ENCODE assay signal across 17 cellular contexts in genomic region chr7:4099651-4100050, GRCh38.
A peak's percentile ranks its signal among the peaks of the same experiment; 100 is the strongest.
DNase-seq lines count a peak whose midpoint lies in the region; ATAC-seq and TF ChIP-seq lines count a peak whose summit lies in the region.
"Had no signal": no experiment of that assay in that cellular context is flagged by ENCODE, and none has a peak within 500 bp of the region (broad histone marks: within the 10 kb centered on the region; RNA-seq: fewer than 3 reads in every experiment).

No MANE protein-coding gene starts in this region.

- H3K9me3 Mint-ChIP-seq in stimulated activated naive CD8-positive, alpha-beta T cell treated with anti-CD3 and anti-CD28 coated beads, Interleukin-15, amount 100 ng/mL, for 72 hours = no peaks in the 10 kb centered on the region
- H3K9me3 Mint-ChIP-seq in nephron progenitor cell = no peaks in the 10 kb centered on the region
- H3K9me3 Mint-ChIP-seq in stimulated activated effector memory CD8-positive, alpha-beta T cell treated with anti-CD3 and anti-CD28 coated beads, Interleukin-12 subunit alpha, Interleukin-12 subunit beta, amount 100 ng/mL, for 72 hours = no peaks in the 10 kb centered on the region
- H3K9me3 Mint-ChIP-seq: CD4-positive, CD25-positive, alpha-beta regulatory T cell; CD8-positive, alpha-beta memory T cell; GM23338 had no signal

- TF ChIP-seq CTCF in nephron progenitor cell (IDR thresholded peaks at IDR 0.05) = no peak

- no peaks in the 10 kb centered on the region for H3K27me3 Mint-ChIP-seq in stimulated activated naive CD8-positive, alpha-beta T cell treated with anti-CD3 and anti-CD28 coated beads, Interleukin-15, amount 100 ng/mL, for 72 hours
- peaks cover 8% of the 10 kb centered on the region for H3K27me3 Mint-ChIP-seq in nephron progenitor cell (ENCODE audit: low read depth, poor library complexity)
- H3K27me3 Mint-ChIP-seq: CD4-positive, CD25-positive, alpha-beta regulatory T cell had no signal

- ATAC-seq in stimulated activated naive CD8-positive, alpha-beta T cell treated with anti-CD3 and anti-CD28 coated beads, Interleukin-15, Interleukin-2, amounts not matched to agents 100 U/mL and 50 U/mL, for 24 hours = peak; percentile 11
- ATAC-seq in stimulated activated naive CD8-positive, alpha-beta T cell treated with anti-CD3 and anti-CD28 coated beads, Interleukin-15, amount 100 ng/mL, for 72 hours = no peak
- peak; percentile 11 for ATAC-seq in stimulated activated effector memory CD8-positive, alpha-beta T cell treated with anti-CD3 and anti-CD28 coated beads, Interleukin-12 subunit alpha, Interleukin-12 subunit beta, amount 100 ng/mL, for 72 hours
- ATAC-seq in GM21367 (IDR thresholded peaks at IDR 0.05; ENCODE audit: unreplicated experiment) = no peak
- ATAC-seq: A549, GM23338 had no signal

- H3K4me3 Mint-ChIP-seq in stimulated activated naive CD8-positive, alpha-beta T cell treated with anti-CD3 and anti-CD28 coated beads, Interleukin-15, amount 100 ng/mL, for 72 hours = no peak overlapping the region
- H3K4me3 Mint-ChIP-seq in nephron progenitor cell = no peak overlapping the region
- H3K4me3 Mint-ChIP-seq in stimulated activated effector memory CD8-positive, alpha-beta T cell treated with anti-CD3 and anti-CD28 coated beads, Interleukin-12 subunit alpha, Interleukin-12 subunit beta, amount 100 ng/mL, for 72 hours = no peak overlapping the region
- H3K4me3 Mint-ChIP-seq: CD4-positive, CD25-positive, alpha-beta regulatory T cell; GM23338 had no signal

- peaks cover 27% of the 10 kb centered on the region for H3K4me1 Mint-ChIP-seq in stimulated activated naive CD8-positive, alpha-beta T cell treated with anti-CD3 and anti-CD28 coated beads, Interleukin-15, amount 100 ng/mL, for 72 hours
- H3K4me1 Mint-ChIP-seq in nephron progenitor cell = peaks cover 37% of the 10 kb centered on the region
- H3K4me1 Mint-ChIP-seq in stimulated activated effector memory CD8-positive, alpha-beta T cell treated with anti-CD3 and anti-CD28 coated beads, Interleukin-12 subunit alpha, Interleukin-12 subunit beta, amount 100 ng/mL, for 72 hours = peaks cover 9% of the 10 kb centered on the region
- H3K4me1 Mint-ChIP-seq: CD4-positive, CD25-positive, alpha-beta regulatory T cell had no signal

- no peak for DNase-seq in stimulated activated naive CD8-positive, alpha-beta T cell treated with anti-CD3 and anti-CD28 coated beads, Interleukin-15, Interleukin-2, amounts not matched to agents 100 U/mL and 50 U/mL, for 24 hours
- DNase-seq in stimulated activated naive CD8-positive, alpha-beta T cell treated with anti-CD3 and anti-CD28 coated beads, Interleukin-15, amount 100 ng/mL, for 72 hours = no peak
- DNase-seq in nephron progenitor cell (no peak), DMS153 (lab: John Stamatoyannopoulos, UW) (no peak), NOMO-1 treated with dmso at 0.1 percent for 144 hours (lab: John Stamatoyannopoulos, UW; ENCODE audit: unreplicated experiment) (no peak), NCI-H226 (no peak)
- DNase-seq in stimulated activated effector memory CD8-positive, alpha-beta T cell treated with anti-CD3 and anti-CD28 coated beads, Interleukin-12 subunit alpha, Interleukin-12 subunit beta, amount 100 ng/mL, for 72 hours (ENCODE audit: low spot score in 2 of 2) = no peak
- DNase-seq: AML-193; CD4-positive, CD25-positive, alpha-beta regulatory T cell; CD8-positive, alpha-beta memory T cell; COR-L47; DMS79; GDM1; H7 had no signal

- H3K27ac Mint-ChIP-seq in stimulated activated naive CD8-positive, alpha-beta T cell treated with anti-CD3 and anti-CD28 coated beads, Interleukin-15, amount 100 ng/mL, for 72 hours = no peak overlapping the region
- peak overlapping the region; percentile 61 for H3K27ac Mint-ChIP-seq in nephron progenitor cell
- no peak overlapping the region for H3K27ac Mint-ChIP-seq in stimulated activated effector memory CD8-positive, alpha-beta T cell treated with anti-CD3 and anti-CD28 coated beads, Interleukin-12 subunit alpha, Interleukin-12 subunit beta, amount 100 ng/mL, for 72 hours
- H3K27ac Mint-ChIP-seq: CD4-positive, CD25-positive, alpha-beta regulatory T cell; CD8-positive, alpha-beta memory T cell; GM23338 had no signal

- H3K36me3 Mint-ChIP-seq in nephron progenitor cell (ENCODE audit: low read depth) = no peaks in the 10 kb centered on the region
- H3K36me3 Mint-ChIP-seq in stimulated activated effector memory CD8-positive, alpha-beta T cell treated with anti-CD3 and anti-CD28 coated beads, Interleukin-12 subunit alpha, Interleukin-12 subunit beta, amount 100 ng/mL, for 72 hours = no peaks in the 10 kb centered on the region
- H3K36me3 Mint-ChIP-seq: CD4-positive, CD25-positive, alpha-beta regulatory T cell; CD8-positive, alpha-beta memory T cell had no signal

Comparison
In these comparisons a context has a peak if more than half of its experiments do, and no peak if none do; other contexts are left out.
1. ATAC-seq: peak in stimulated activated naive CD8-positive, alpha-beta T cell treated with anti-CD3 and anti-CD28 coated beads, Interleukin-15, Interleukin-2, amounts not matched to agents 100 U/mL and 50 U/mL, for 24 hours (single experiment) and stimulated activated effector memory CD8-positive, alpha-beta T cell treated with anti-CD3 and anti-CD28 coated beads, Interleukin-12 subunit alpha, Interleukin-12 subunit beta, amount 100 ng/mL, for 72 hours (single experiment); none in stimulated activated naive CD8-positive, alpha-beta T cell treated with anti-CD3 and anti-CD28 coated beads, Interleukin-15, amount 100 ng/mL, for 72 hours (single experiment) and GM21367 (single experiment).